Comparison of ENCODE assay signal across 24 cellular contexts in genomic region chr2:129035992-129036391, GRCh38.
DNase-seq lines count a peak whose midpoint lies in the region; ATAC-seq, FAIRE-seq and TF ChIP-seq lines count a peak whose summit lies in the region.
"Had no signal": no experiment of that assay in that cellular context is flagged by ENCODE, and none has a peak within 500 bp of the region (broad histone marks: within the 10 kb centered on the region; RNA-seq: fewer than 3 reads in every experiment).

No MANE protein-coding gene starts in this region.

- intact Hi-C loops in HepG2 (cut with micrococcal nuclease; ENCODE audit: unreplicated experiment): no loop called here
- intact Hi-C loops in right lobe of liver (cut with DNase I): no loop called here

- H3K9ac ChIP-seq in HepG2 (ENCODE audit: insufficient read depth, low read depth, low read length) (no peak overlapping the region), keratinocyte (ENCODE audit: control insufficient read depth, extremely low read depth, insufficient read depth, low read length) (no peak overlapping the region)
- H3K9ac ChIP-seq: BLaER1 treated with 17β-estradiol and CSF1 and Interleukin-3, amounts not matched to agents 10 nM and 100 nM had no signal

- H2AFZ ChIP-seq in HepG2 (ENCODE audit: low read length): no peak overlapping the region
- no peak overlapping the region for H2AFZ ChIP-seq in keratinocyte (ENCODE audit: control insufficient read depth, low read length)

- H3K27me3 ChIP-seq in HepG2 (ENCODE audit: control insufficient read depth in 1 of 2, insufficient read depth in 2 of 2, low read length in 2 of 2): no peaks in the 10 kb centered on the region; a peak in 1 of 5 replicates
- no peaks in the 10 kb centered on the region for H3K27me3 ChIP-seq in right lobe of liver
- no peaks in the 10 kb centered on the region for H3K27me3 ChIP-seq in keratinocyte (ENCODE audit: control insufficient read depth, extremely low read depth, insufficient read depth, low read length)
- H3K27me3 ChIP-seq: BE2C; BLaER1 treated with 17β-estradiol and CSF1 and Interleukin-3, amounts not matched to agents 10 nM and 100 nM had no signal

- H3K9me3 ChIP-seq in HepG2 (ENCODE audit: low read length) (no peaks in the 10 kb centered on the region), right lobe of liver (no peaks in the 10 kb centered on the region), keratinocyte (ENCODE audit: control insufficient read depth, low read depth, low read length) (no peaks in the 10 kb centered on the region)
- H3K9me3 ChIP-seq: BE2C, HAP-1 had no signal

- in situ Hi-C loops in HepG2 (cut with HindIII; ENCODE audit: extremely low pct_ligation_motif_present, low pct_unique_long_range_greater_than_20kb): no loop called here

- no TSS peak for BruUV-seq in HepG2 (replicated peaks; lab: Mats Ljungman, UMichigan)

- WGBS in HepG2 (ENCODE audit: low lambda C conversion rate): 3% methylated on average over 3 of the region's 3 CpGs
- 40% methylated on average over 2 of the region's 3 CpGs for WGBS in right lobe of liver (ENCODE audit: insufficient coverage, low coverage, low lambda C conversion rate, missing lambda C conversion rate)

- no peak for DNase-seq in HepG2 (ENCODE audit: low spot score)
- DNase-seq in right lobe of liver: no peak
- DNase-seq in keratinocyte (ENCODE audit: low read depth, low spot score): no peak
- no peak for DNase-seq in stimulated activated CD4-positive, alpha-beta T cell treated with anti-CD3 and anti-CD28 coated beads, Interleukin-15, amount 100 ng/mL, for 24 hours
- no peak for DNase-seq in stimulated activated naive CD4-positive, alpha-beta T cell treated with Interleukin-2 at 50 U/mL for 16 hours (lab: John Stamatoyannopoulos, UW)
- DNase-seq: ACHN; AML-193; BE2C; Calu3; CD4-positive, alpha-beta memory T cell; COR-L47; DMS53; DMS79 treated with DMSO at 0.1 percent for 48 hours; GF-D8; GOT3; HFFc6 had no signal

- H3K9me1 ChIP-seq in keratinocyte (ENCODE audit: control insufficient read depth, extremely low read depth, insufficient read depth, low read length): no peaks in the 10 kb centered on the region

- H3K79me2 ChIP-seq in HepG2 (ENCODE audit: insufficient read depth, low read length) (no peaks in the 10 kb centered on the region), keratinocyte (ENCODE audit: control insufficient read depth, insufficient read depth, low read length) (no peaks in the 10 kb centered on the region)

- H4K20me1 ChIP-seq in HepG2 (ENCODE audit: insufficient read depth, low read length) (no peaks in the 10 kb centered on the region), keratinocyte (ENCODE audit: control insufficient read depth, extremely low read depth, insufficient read depth, low read length) (no peaks in the 10 kb centered on the region)
- H4K20me1 ChIP-seq: BLaER1 treated with 17β-estradiol and CSF1 and Interleukin-3, amounts not matched to agents 10 nM and 100 nM had no signal

- no peak for TF ChIP-seq EP300 in HepG2 (IDR thresholded peaks at IDR 0.05; ENCODE audit: low read depth in 2 of 2, low read length in 2 of 2)
- no peak for TF ChIP-seq EP300 in HepG2 (CRISPR knock-in tag; IDR thresholded peaks at IDR 0.05; ENCODE audit: borderline replicate concordance)

- dilution Hi-C loops in keratinocyte (cut with MboI; ENCODE audit: extremely low pct_ligation_motif_present, low sequenced_read_pairs): no loop called here

- no peaks in the 10 kb centered on the region for H3K4me1 ChIP-seq in HepG2 (ENCODE audit: insufficient read depth, low read length)
- H3K4me1 ChIP-seq in right lobe of liver: no peaks in the 10 kb centered on the region
- H3K4me1 ChIP-seq in keratinocyte (ENCODE audit: control insufficient read depth, extremely low read depth, insufficient read depth, low read length): no peaks in the 10 kb centered on the region
- H3K4me1 ChIP-seq: BE2C; BLaER1 treated with 17β-estradiol and CSF1 and Interleukin-3, amounts not matched to agents 10 nM and 100 nM; HAP-1 had no signal

- FAIRE-seq in HepG2 (lab: Jason Lieb, UNC) (no peak), keratinocyte (lab: Jason Lieb, UNC) (peak; percentile 9)
- FAIRE-seq: A204.1, GM12891, GM18507, H54 had no signal

- ATAC-seq in HepG2 (no peak), right lobe of liver (no peak)

- CTCF ChIA-PET in HepG2 (lab: Yijun Ruan, JAX; ENCODE audit: low intra/inter-chr PET ratio, low total read pairs): no interaction called here

- no peak overlapping the region for H3K27ac ChIP-seq in HepG2 (ENCODE audit: extremely low read length, insufficient read depth, low read length)
- H3K27ac ChIP-seq in right lobe of liver: no peak overlapping the region
- peak overlapping the region; percentile 26; the same call in 1 of the 2 replicates for H3K27ac ChIP-seq in VCaP
- no peak overlapping the region for H3K27ac ChIP-seq in keratinocyte (ENCODE audit: control insufficient read depth, insufficient read depth, low read length)
- H3K27ac ChIP-seq: 22Rv1; BLaER1 treated with 17β-estradiol and CSF1 and Interleukin-3, amounts not matched to agents 10 nM and 100 nM had no signal

- H3K36me3 ChIP-seq in HepG2 (replicated peaks in 1 of 2; ENCODE audit: control insufficient read depth in 1 of 2, insufficient read depth in 2 of 2, low read length in 2 of 2) (no peaks in the 10 kb centered on the region), right lobe of liver (no peaks in the 10 kb centered on the region), keratinocyte (ENCODE audit: control insufficient read depth in 2 of 2, extremely low read depth in 1 of 2, insufficient read depth in 2 of 2, low read length in 2 of 2) (no peaks in the 10 kb centered on the region)
- H3K36me3 ChIP-seq: BE2C; BLaER1 treated with 17β-estradiol and CSF1 and Interleukin-3, amounts not matched to agents 10 nM and 100 nM; HAP-1 had no signal

- no peak overlapping the region for H3K4me2 ChIP-seq in HepG2 (ENCODE audit: low read depth, low read length)
- H3K4me2 ChIP-seq in keratinocyte (ENCODE audit: control insufficient read depth, extremely low read depth, insufficient read depth, low read depth, low read length): no peak overlapping the region
- H3K4me2 ChIP-seq: BLaER1 treated with 17β-estradiol and CSF1 and Interleukin-3, amounts not matched to agents 10 nM and 100 nM had no signal

- TF ChIP-seq CTCF in HepG2 (CRISPR knock-in tag; IDR thresholded peaks at IDR 0.05): no peak
- TF ChIP-seq CTCF in right lobe of liver (IDR thresholded peaks at IDR 0.05): no peak
- no peak for TF ChIP-seq CTCF in VCaP (conservative IDR thresholded peaks at IDR 0.05)
- TF ChIP-seq CTCF in keratinocyte (optimal IDR thresholded peaks at IDR 0.05 in 1 of 3, IDR thresholded peaks at IDR 0.05 in 1 of 3, conservative IDR thresholded peaks at IDR 0.05 in 1 of 3; ENCODE audit: extremely low read depth in 1 of 3, insufficient read depth in 2 of 3, low read length in 3 of 3): no peak

- no peak for TF ChIP-seq POLR2A in HepG2 (IDR thresholded peaks at IDR 0.05; ENCODE audit: insufficient read depth in 1 of 2, low read depth in 2 of 2, low read length in 2 of 2)
- TF ChIP-seq POLR2A in right lobe of liver (IDR thresholded peaks at IDR 0.05): no peak

- TF ChIP-seq RAD21 in HepG2 (CRISPR knock-in tag; IDR thresholded peaks at IDR 0.05): no peak

- H3K4me3 ChIP-seq in HepG2 (replicated peaks in 1 of 3; ENCODE audit: insufficient read depth in 1 of 3, low read depth in 2 of 3, low read length in 3 of 3): no peak overlapping the region
- H3K4me3 ChIP-seq in right lobe of liver: no peak overlapping the region
- H3K4me3 ChIP-seq in keratinocyte (ENCODE audit: control insufficient read depth in 2 of 3, extremely low read depth in 1 of 3, insufficient read depth in 2 of 3, low read depth in 1 of 3, low read length in 3 of 3): no peak overlapping the region
- H3K4me3 ChIP-seq: BLaER1 treated with 17β-estradiol and CSF1 and Interleukin-3, amounts not matched to agents 10 nM and 100 nM; HAP-1 had no signal

- POLR2A ChIA-PET in HepG2 (lab: Yijun Ruan, JAX): no interaction called here

TF ChIP-seq in HepG2, 621 proteins besides CTCF, POLR2A, EP300 and RAD21:
- TF ChIP-seq MAFF (IDR thresholded peaks at IDR 0.05; ENCODE audit: low read depth, low read length) (peak; percentile 79), MZF1 (CRISPR knock-in tag; IDR thresholded peaks at IDR 0.05; ENCODE audit: borderline replicate concordance) (no peak), MAFK (conservative IDR thresholded peaks at IDR 0.05 in 1 of 2, IDR thresholded peaks at IDR 0.05 in 1 of 2; ENCODE audit: low read length in 2 of 2) (peak; percentile 83 to 85)
